ENCODE assay signal across 29 cellular contexts in genomic region chr22:31603574-31603973, GRCh38. TPM values are rescaled to one million over a fixed set of nuclear protein-coding genes. Genes with fewer than 3 reads are reported as not detected.
A peak's percentile ranks its signal among the peaks of the same experiment; 100 is the strongest.
DNase-seq lines count a peak whose midpoint lies in the region; ATAC-seq and TF ChIP-seq lines count a peak whose summit lies in the region.
"Had no signal": no experiment of that assay in that cellular context is flagged by ENCODE, and none has a peak within 500 bp of the region (broad histone marks: within the 10 kb centered on the region; RNA-seq: fewer than 3 reads in every experiment).

No MANE protein-coding gene starts in this region.

- H3K18ac ChIP-seq in mesenchymal stem cell (ENCODE audit: low read depth in 1 of 2, low read length in 2 of 2) = peak overlapping the region; percentile 55 to 87

- no peaks in the 10 kb centered on the region for H3K9me3 Mint-ChIP-seq in CD8-positive, alpha-beta memory T cell
- H3K9me3 Mint-ChIP-seq in T-cell = no peaks in the 10 kb centered on the region
- H3K9me3 Mint-ChIP-seq: activated T-cell treated with anti-CD3 and anti-CD28 coated beads, Interleukin-2, amount 50 U/mL, for 72 hours; nephron had no signal

- peak overlapping the region; percentile 92 for H2BK15ac ChIP-seq in mesenchymal stem cell (ENCODE audit: low read depth, poor library complexity, severe bottlenecking)

- no peaks in the 10 kb centered on the region for H4K20me1 ChIP-seq in smooth muscle cell (ENCODE audit: low read depth)
- H4K20me1 ChIP-seq in GM23248 (ENCODE audit: insufficient read depth) = no peaks in the 10 kb centered on the region
- H4K20me1 ChIP-seq: BLaER1 had no signal

- H3K4ac ChIP-seq in mesenchymal stem cell (ENCODE audit: low read depth in 1 of 2, low read length in 2 of 2) = peak overlapping the region; percentile 62 to 68

- H3K79me1 ChIP-seq in mesenchymal stem cell (replicated peaks; ENCODE audit: low read length, poor library complexity, severe bottlenecking) = no peaks in the 10 kb centered on the region

- POLR2A ChIA-PET in CD8-positive, alpha-beta memory T cell (lab: Charles Lee) = no interaction called here
- POLR2A ChIA-PET in T-cell (lab: Charles Lee) = no interaction called here

- H3K23ac ChIP-seq in mesenchymal stem cell (ENCODE audit: low read length in 2 of 2) = no peak overlapping the region

- TF ChIP-seq CTCF in RWPE2 (IDR thresholded peaks at IDR 0.05; ENCODE audit: poor library complexity, severe bottlenecking) (no peak), smooth muscle cell (IDR thresholded peaks at IDR 0.05; ENCODE audit: borderline replicate concordance, insufficient read depth, poor library complexity, severe bottlenecking) (no peak)

- in situ Hi-C loops in GM23248 (cut with MboI) = no loop called here

- peak overlapping the region; percentile 89 for H4K8ac ChIP-seq in mesenchymal stem cell (ENCODE audit: low read length)

- H4K91ac ChIP-seq in mesenchymal stem cell (ENCODE audit: low read length) = peak overlapping the region; percentile 88

- no peaks in the 10 kb centered on the region for H3K4me1 Mint-ChIP-seq in CD8-positive, alpha-beta memory T cell
- H3K4me1 Mint-ChIP-seq in T-cell = peaks cover 0 to 7% (median 0%) of the 10 kb centered on the region in 3 donors
- H3K4me1 Mint-ChIP-seq: activated CD8-positive, alpha-beta memory T cell treated with anti-CD3 and anti-CD28 coated beads, Interleukin-2, amount 10 ng/mL, durations not matched to agents 7 days and 5 days had no signal

- peak overlapping the region in 1 of 2 experiments; percentile 5 for H3K14ac ChIP-seq in mesenchymal stem cell (ENCODE audit: low read length in 2 of 2)

- H3K79me2 ChIP-seq in smooth muscle cell (ENCODE audit: low read depth) (no peaks in the 10 kb centered on the region), GM23248 (ENCODE audit: insufficient read depth) (no peaks in the 10 kb centered on the region)

- 99% methylated on average over 5 of the region's 5 CpGs for WGBS in mesenchymal stem cell
- WGBS in smooth muscle cell (ENCODE audit: low lambda C conversion rate) = 96% methylated on average over 5 of the region's 5 CpGs
- WGBS in GM23248 (ENCODE audit: low coverage in 1 of 2, low lambda C conversion rate in 2 of 2, missing lambda C conversion rate in 2 of 2), 2 experiments = 94 to 100% methylated on average over 5 of the region's 5 CpGs

- no peak overlapping the region for H3K4me3 Mint-ChIP-seq in CD8-positive, alpha-beta memory T cell
- no peak overlapping the region for H3K4me3 Mint-ChIP-seq in T-cell
- H3K4me3 Mint-ChIP-seq: activated CD8-positive, alpha-beta memory T cell treated with anti-CD3 and anti-CD28 coated beads, Interleukin-2, amount 10 ng/mL, durations not matched to agents 7 days and 5 days; activated T-cell treated with anti-CD3 and anti-CD28 coated beads, Interleukin-2, amount 50 U/mL, for 72 hours; nephron had no signal

- H3K27me3 ChIP-seq in CD8-positive, alpha-beta memory T cell (ENCODE audit: insufficient read depth, low read length, poor library complexity, severe bottlenecking) = no peaks in the 10 kb centered on the region
- H3K27me3 ChIP-seq in RWPE2 (ENCODE audit: insufficient read depth, poor library complexity, severe bottlenecking) = no peaks in the 10 kb centered on the region
- H3K27me3 ChIP-seq in mesenchymal stem cell (ENCODE audit: control insufficient read depth in 1 of 2, insufficient read depth in 1 of 2, low read length in 2 of 2) = no peaks in the 10 kb centered on the region
- H3K27me3 ChIP-seq in smooth muscle cell (ENCODE audit: low read depth) = no peaks in the 10 kb centered on the region
- no peaks in the 10 kb centered on the region for H3K27me3 ChIP-seq in GM23248 (replicated peaks; ENCODE audit: insufficient read depth)
- H3K27me3 ChIP-seq: adrenal gland, BLaER1, esophagus muscularis mucosa, ovary had no signal

- H2BK120ac ChIP-seq in mesenchymal stem cell (ENCODE audit: low read depth, low read length) = peak overlapping the region; percentile 90

- H3K36me3 Mint-ChIP-seq in CD8-positive, alpha-beta memory T cell = peaks cover 0 to 76% (median 9%) of the 10 kb centered on the region in 3 donors
- peaks cover 33% of the 10 kb centered on the region for H3K36me3 Mint-ChIP-seq in T-cell

- H3K27ac Mint-ChIP-seq in CD8-positive, alpha-beta memory T cell = peak overlapping the region in 1 of 8 donors; percentile 27
- no peak overlapping the region for H3K27ac Mint-ChIP-seq in T-cell
- H3K27ac Mint-ChIP-seq: activated CD8-positive, alpha-beta memory T cell treated with anti-CD3 and anti-CD28 coated beads, Interleukin-2, amount 10 ng/mL, durations not matched to agents 7 days and 5 days had no signal

- H2BK5ac ChIP-seq in mesenchymal stem cell (ENCODE audit: low read depth, low read length, poor library complexity, severe bottlenecking) = no peak overlapping the region

- H3K9ac ChIP-seq in mesenchymal stem cell (ENCODE audit: low read length) (no peak overlapping the region), smooth muscle cell (ENCODE audit: low read depth) (no peak overlapping the region), GM23248 (no peak overlapping the region)

- no peak for DNase-seq in CD8-positive, alpha-beta memory T cell
- DNase-seq in RWPE2 (ENCODE audit: low spot score) (peak; percentile 25), mesenchymal stem cell (no peak), smooth muscle cell (lab: John Stamatoyannopoulos, UW; ENCODE audit: unreplicated experiment) (no peak), NCI-H2196 treated with DMSO at 0.1 percent for 48 hours (lab: John Stamatoyannopoulos, UW; ENCODE audit: unreplicated experiment) (no peak), GM23248 (no peak), DMS53 (lab: John Stamatoyannopoulos, UW) (no peak), T-cell (no peak)
- DNase-seq: activated CD4-positive, alpha-beta T cell treated with anti-CD3 and anti-CD28 coated beads for 4 hours; activated CD8-positive, alpha-beta memory T cell treated with anti-CD3 and anti-CD28 coated beads, Interleukin-2, amount 10 ng/mL, durations not matched to agents 7 days and 5 days; activated naive CD4-positive, alpha-beta T cell treated with Interleukin-2 at 50 U/mL for 16 hours; activated T-cell treated with anti-CD3 and anti-CD28 coated beads, Interleukin-2, amount 50 U/mL, for 72 hours; cerebellar nuclear complex; foreskin fibroblast; HCEC 1CT; islet precursor cell; Kasumi-1; NCI-H1417 treated with DMSO at 0.1 percent for 48 hours; NCI-H2081; NCI-H345; ovary; SHP77 treated with DMSO at 0.1 percent for 48 hours; stimulated activated CD4-positive, alpha-beta T cell treated with anti-CD3 and anti-CD28 coated beads, Interleukin-1b, Interleukin-23, amount 100 ng/mL, for 48 hours had no signal

- H3K9me3 ChIP-seq in CD8-positive, alpha-beta memory T cell (ENCODE audit: low read length) = no peaks in the 10 kb centered on the region
- H3K9me3 ChIP-seq in RWPE2 (ENCODE audit: severe bottlenecking) = no peaks in the 10 kb centered on the region
- no peaks in the 10 kb centered on the region for H3K9me3 ChIP-seq in mesenchymal stem cell (ENCODE audit: control insufficient read depth, low read length)
- no peaks in the 10 kb centered on the region for H3K9me3 ChIP-seq in smooth muscle cell (replicated peaks; ENCODE audit: low read depth)
- no peaks in the 10 kb centered on the region for H3K9me3 ChIP-seq in GM23248 (ENCODE audit: low read depth)
- H3K9me3 ChIP-seq: adrenal gland, BLaER1, esophagus muscularis mucosa, ovary had no signal

- peaks cover 44% of the 10 kb centered on the region for H3K36me3 ChIP-seq in CD8-positive, alpha-beta memory T cell (ENCODE audit: insufficient read depth, low read length)
- H3K36me3 ChIP-seq in RWPE2 (ENCODE audit: low read depth) = 0 out of 2 replicates have a peak, but pooled peaks cover 10% of the 10 kb centered on the region
- H3K36me3 ChIP-seq in mesenchymal stem cell (ENCODE audit: control insufficient read depth in 1 of 2, insufficient read depth in 2 of 2, low read depth in 1 of 2, low read length in 2 of 2) = peaks cover 14 to 24% of the 10 kb centered on the region in 2 experiments
- no peaks in the 10 kb centered on the region for H3K36me3 ChIP-seq in smooth muscle cell (ENCODE audit: low read depth)
- no peaks in the 10 kb centered on the region for H3K36me3 ChIP-seq in GM23248 (ENCODE audit: low read depth)
- H3K36me3 ChIP-seq: ovary had no signal

- CTCF ChIA-PET in CD8-positive, alpha-beta memory T cell (lab: Charles Lee) = interaction anchor here (1.3 kb wide), 1 partner anchor 31 kb away, joined by 4 read pairs; no protein-coding TSS in a partner anchor
- CTCF ChIA-PET in T-cell (lab: Charles Lee) = no interaction called here

- H2AK5ac ChIP-seq in mesenchymal stem cell (ENCODE audit: low read length, severe bottlenecking) = peak overlapping the region; percentile 37

- no peak for ATAC-seq in RWPE2 (ENCODE audit: low read depth)
- no peak for ATAC-seq in T-cell (replicated peaks in 1 of 4)
- ATAC-seq: activated CD8-positive, alpha-beta memory T cell treated with anti-CD3 and anti-CD28 coated beads, Interleukin-2, amount 10 ng/mL, durations not matched to agents 7 days and 5 days; activated T-cell treated with anti-CD3 and anti-CD28 coated beads, Interleukin-2, amount 50 U/mL, for 72 hours; Panc1 had no signal

- H3F3A ChIP-seq in smooth muscle cell (ENCODE audit: low read depth) (peaks cover 21% of the 10 kb centered on the region), GM23248 (ENCODE audit: insufficient read depth) (peaks cover 15% of the 10 kb centered on the region)

- no peaks in the 10 kb centered on the region for H3K9me2 ChIP-seq in GM23248 (ENCODE audit: insufficient read depth)

- no peaks in the 10 kb centered on the region for H3K27me3 Mint-ChIP-seq in CD8-positive, alpha-beta memory T cell
- no peaks in the 10 kb centered on the region for H3K27me3 Mint-ChIP-seq in T-cell
- H3K27me3 Mint-ChIP-seq: activated CD8-positive, alpha-beta memory T cell treated with anti-CD3 and anti-CD28 coated beads, Interleukin-2, amount 10 ng/mL, durations not matched to agents 7 days and 5 days had no signal

- no peak overlapping the region for H3K4me3 ChIP-seq in CD8-positive, alpha-beta memory T cell (ENCODE audit: low read length)
- no peak overlapping the region for H3K4me3 ChIP-seq in RWPE2 (ENCODE audit: severe bottlenecking)
- no peak overlapping the region for H3K4me3 ChIP-seq in mesenchymal stem cell (ENCODE audit: insufficient read depth in 1 of 2, low read depth in 1 of 2, low read length in 2 of 2)
- no peak overlapping the region for H3K4me3 ChIP-seq in smooth muscle cell
- H3K4me3 ChIP-seq in GM23248 = no peak overlapping the region
- H3K4me3 ChIP-seq: adrenal gland, BLaER1, esophagus muscularis mucosa, ovary had no signal

- peak overlapping the region; percentile 1 for H3K27ac ChIP-seq in CD8-positive, alpha-beta memory T cell (ENCODE audit: low read depth, low read length)
- no peak overlapping the region for H3K27ac ChIP-seq in RWPE2 (ENCODE audit: poor library complexity, severe bottlenecking)
- H3K27ac ChIP-seq in mesenchymal stem cell (ENCODE audit: low read length, poor library complexity, severe bottlenecking) = peak overlapping the region; percentile 94
- H3K27ac ChIP-seq in smooth muscle cell (ENCODE audit: low read depth) = peak overlapping the region; percentile 81
- no peak overlapping the region for H3K27ac ChIP-seq in GM23248
- H3K27ac ChIP-seq: BLaER1, ovary, VCaP had no signal

- H3K4me2 ChIP-seq in mesenchymal stem cell (ENCODE audit: low read length, poor library complexity, severe bottlenecking) = no peak overlapping the region
- no peak overlapping the region for H3K4me2 ChIP-seq in smooth muscle cell
- no peak overlapping the region for H3K4me2 ChIP-seq in GM23248 (ENCODE audit: unreplicated experiment)
- H3K4me2 ChIP-seq: BLaER1 had no signal

- H2BK12ac ChIP-seq in mesenchymal stem cell (ENCODE audit: low read length in 2 of 2) = peak overlapping the region; percentile 97 to 98

- no peak overlapping the region for H2AFZ ChIP-seq in mesenchymal stem cell (ENCODE audit: low read depth, low read length)
- no peak overlapping the region for H2AFZ ChIP-seq in smooth muscle cell (ENCODE audit: low read depth)
- no peak overlapping the region for H2AFZ ChIP-seq in GM23248

- no peaks in the 10 kb centered on the region for H3K4me1 ChIP-seq in CD8-positive, alpha-beta memory T cell (ENCODE audit: insufficient read depth, low read length)
- H3K4me1 ChIP-seq in RWPE2 (ENCODE audit: insufficient read depth, poor library complexity, severe bottlenecking) = no peaks in the 10 kb centered on the region
- H3K4me1 ChIP-seq in mesenchymal stem cell (ENCODE audit: control insufficient read depth, insufficient read depth, low read depth, low read length) = peaks cover 27% of the 10 kb centered on the region
- no peaks in the 10 kb centered on the region for H3K4me1 ChIP-seq in smooth muscle cell (ENCODE audit: low read depth)
- H3K4me1 ChIP-seq in GM23248 (ENCODE audit: insufficient read depth) = peaks cover 15% of the 10 kb centered on the region
- H3K4me1 ChIP-seq: adrenal gland, BLaER1 had no signal

RNA-seq across cellular contexts. Expression of gene PISD, which starts 58.4 kb away (rescaled TPM):
- total RNA-seq in CD8-positive, alpha-beta memory T cell = 10 to 100 TPM; 48.1 to 49.6 TPM
- 17.1 TPM for polyA plus RNA-seq in CD8-positive, alpha-beta memory T cell
- polyA plus RNA-seq in mesenchymal stem cell (2013, experiment 1 of 2) = 31.5 TPM
- 31.2 TPM for polyA plus RNA-seq in mesenchymal stem cell (2013, experiment 2 of 2)
- total RNA-seq in smooth muscle cell (15.3 and 21.1 TPM in 2 replicates), T-cell (10 to 100 TPM; 35.0 to 44.2 (median 39.3) TPM)
- polyA plus RNA-seq in smooth muscle cell (31.6 and 33.1 TPM in 2 replicates), GM23248 (2016; fragmentation: Nextera tagmentation; extraction: Ambion mirVana) (32.7 and 33.3 TPM in 2 replicates)
- total RNA-seq in GM23248 (2014; rRNA removed; shearing (Covaris generic)) = 34.2 and 51.7 TPM in 2 replicates

Comparison
In these comparisons a context has a peak if more than half of its experiments do, and no peak if none do; other contexts are left out.
1. H3K27ac ChIP-seq: peak in CD8-positive, alpha-beta memory T cell (single experiment), mesenchymal stem cell (single experiment) and smooth muscle cell (single experiment); none in RWPE2 (single experiment) and GM23248 (single experiment).